Comparison of ENCODE assay signal across 21 cellular contexts in the genomic region with DNA sequence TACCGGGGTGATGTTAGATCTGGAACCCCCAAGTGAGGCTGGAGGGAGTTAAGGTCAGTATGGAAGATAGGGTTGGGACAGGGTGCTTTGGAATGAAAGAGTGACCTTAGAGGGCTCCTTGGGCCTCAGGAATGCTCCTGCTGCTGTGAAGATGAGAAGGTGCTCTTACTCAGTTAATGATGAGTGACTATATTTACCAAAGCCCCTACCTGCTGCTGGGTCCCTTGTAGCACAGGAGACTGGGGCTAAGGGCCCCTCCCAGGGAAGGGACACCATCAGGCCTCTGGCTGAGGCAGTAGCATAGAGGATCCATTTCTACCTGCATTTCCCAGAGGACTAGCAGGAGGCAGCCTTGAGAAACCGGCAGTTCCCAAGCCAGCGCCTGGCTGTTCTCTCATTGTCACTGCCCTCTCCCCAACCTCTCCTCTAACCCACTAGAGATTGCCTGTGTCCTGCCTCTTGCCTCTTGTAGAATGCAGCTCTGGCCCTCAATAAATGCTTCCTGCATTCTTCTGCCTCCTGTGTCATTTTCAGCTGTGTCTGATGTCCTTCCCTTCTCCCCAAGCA. TPM values are rescaled to one million over a fixed set of nuclear protein-coding genes. Genes with fewer than 3 reads are reported as not detected.
DNase-seq lines count a peak whose midpoint lies in the region; ATAC-seq, FAIRE-seq and TF ChIP-seq lines count a peak whose summit lies in the region.
"Had no signal": no experiment of that assay in that cellular context is flagged by ENCODE, and none has a peak within 500 bp of the region (broad histone marks: within the 10 kb centered on the region; RNA-seq: fewer than 3 reads in every experiment).

No MANE protein-coding gene starts in this region.

- H4K5ac ChIP-seq in mesendoderm (ENCODE audit: low read length), result no peak overlapping the region

- intact Hi-C loops in adrenal gland (cut with DNase I), result loop anchor here (5.0 kb wide), 1 partner anchor 96 kb away; no protein-coding TSS in a partner anchor

- TF ChIP-seq POLR2A in A549 (IDR thresholded peaks at IDR 0.05; ENCODE audit: low read length), result no peak
- peak in 1 of 2 donors; percentile 7 for TF ChIP-seq POLR2A in adrenal gland (IDR thresholded peaks at IDR 0.05)

- no peak for FAIRE-seq in A549 (lab: Jason Lieb, UNC)

- H3K27ac ChIP-seq in A549 (peak overlapping the region in 1 of 2 experiments; percentile 39; a peak in 2 of 6 replicates), adrenal gland (peak overlapping the region in 3 of 5 donors; percentile 63 to 83 (median 79)), right atrium auricular region (peak overlapping the region; percentile 96), trophoblast cell (ENCODE audit: low read depth, low read length) (no peak overlapping the region), mesendoderm (ENCODE audit: low read depth, low read length) (no peak overlapping the region)
- H3K27ac ChIP-seq: HL-60 had no signal

- H3K36me3 ChIP-seq in adrenal gland (replicated peaks in 1 of 2) (no peaks in the 10 kb centered on the region), right atrium auricular region (peaks cover under 1% of the 10 kb centered on the region), trophoblast cell (ENCODE audit: control insufficient read depth in 1 of 2, insufficient read depth in 2 of 2, low read length in 2 of 2) (no peaks in the 10 kb centered on the region), mesendoderm (ENCODE audit: control insufficient read depth, insufficient read depth, low read length) (no peaks in the 10 kb centered on the region)

- CTCF ChIA-PET in A549 (lab: Yijun Ruan, JAX), result interaction anchor here (0.9 to 11.2 kb wide), 6 partner anchors 17 to 199 kb away, joined by 3 to 143 read pairs (median 16); a partner anchor contains a TSS

- H3K27me3 ChIP-seq in adrenal gland (no peaks in the 10 kb centered on the region), right atrium auricular region (no peaks in the 10 kb centered on the region), trophoblast cell (ENCODE audit: insufficient read depth, low read length) (no peaks in the 10 kb centered on the region), mesendoderm (ENCODE audit: insufficient read depth, low read length, poor library complexity) (no peaks in the 10 kb centered on the region)
- H3K27me3 ChIP-seq: body of pancreas, esophagus muscularis mucosa had no signal

- no peak for TF ChIP-seq CTCF in A549 (IDR thresholded peaks at IDR 0.05)
- TF ChIP-seq CTCF in adrenal gland (IDR thresholded peaks at IDR 0.05), result no peak
- no peak for TF ChIP-seq CTCF in right atrium auricular region (IDR thresholded peaks at IDR 0.05)

- H3K14ac ChIP-seq in trophoblast cell (ENCODE audit: low read length), result peak overlapping the region; percentile 13

- no peak overlapping the region for H4K12ac ChIP-seq in trophoblast cell (ENCODE audit: low read depth, low read length)

- H3K56ac ChIP-seq in mesendoderm (ENCODE audit: low read length), result no peak overlapping the region

- peak overlapping the region; percentile 26 for H4K91ac ChIP-seq in trophoblast cell (ENCODE audit: low read depth, low read length)

- H3K9me3 ChIP-seq in A549 (no peaks in the 10 kb centered on the region), adrenal gland (replicated peaks in 1 of 3) (no peaks in the 10 kb centered on the region), right atrium auricular region (no peaks in the 10 kb centered on the region), trophoblast cell (ENCODE audit: insufficient read depth, low read depth, low read length) (no peaks in the 10 kb centered on the region)
- H3K9me3 ChIP-seq: body of pancreas, esophagus muscularis mucosa had no signal

- WGBS in A549 (ENCODE audit: missing lambda C conversion rate), result 53% methylated on average over 3 of the region's 3 CpGs
- 28 to 48% (median 32%) methylated on average over 3 of the region's 3 CpGs for WGBS in adrenal gland, 4 donors
- no CpG with 5 or more reads among the region's 3 CpGs for WGBS in trophoblast cell (ENCODE audit: extremely low coverage, insufficient coverage, insufficient read length)
- no CpG with 5 or more reads among the region's 3 CpGs for WGBS in mesendoderm (ENCODE audit: extremely low coverage, insufficient coverage, low lambda C conversion rate)

- H4K8ac ChIP-seq in trophoblast cell (ENCODE audit: low read depth, low read length) (no peak overlapping the region), mesendoderm (ENCODE audit: low read depth, low read length) (no peak overlapping the region)

- H2BK120ac ChIP-seq in trophoblast cell (ENCODE audit: insufficient read depth, low read length, poor library complexity) (peak overlapping the region; percentile 4), mesendoderm (ENCODE audit: low read depth, low read length) (no peak overlapping the region)

- H3K79me2 ChIP-seq in trophoblast cell (ENCODE audit: control insufficient read depth, insufficient read depth, low read length, poor library complexity), result peaks cover 6% of the 10 kb centered on the region
- no peaks in the 10 kb centered on the region for H3K79me2 ChIP-seq in mesendoderm (ENCODE audit: control insufficient read depth, insufficient read depth, low read length)

- H3K4me3 ChIP-seq in A549 (no peak overlapping the region), adrenal gland (no peak overlapping the region), right atrium auricular region (no peak overlapping the region), trophoblast cell (ENCODE audit: low read depth, low read length) (no peak overlapping the region), mesendoderm (ENCODE audit: low read length) (no peak overlapping the region)
- H3K4me3 ChIP-seq: body of pancreas, esophagus muscularis mucosa had no signal

- H3K9ac ChIP-seq in trophoblast cell (ENCODE audit: low read length), result no peak overlapping the region
- no peak overlapping the region for H3K9ac ChIP-seq in mesendoderm (ENCODE audit: low read length)

- no peaks in the 10 kb centered on the region for H3K36me3 Mint-ChIP-seq in stimulated activated effector memory CD8-positive, alpha-beta T cell treated with anti-CD3 and anti-CD28 coated beads, Interleukin-12 subunit alpha, Interleukin-12 subunit beta, amount 100 ng/mL, for 72 hours
- H3K36me3 Mint-ChIP-seq: naive thymus-derived CD8-positive, alpha-beta T cell; stimulated activated memory B cell treated with anti-CD40 and anti-IgM and Interleukin-4, amounts not matched to agents 10 μg/mL and 1 μg/mL and 100 μg/mL, for 72 hours; T-cell had no signal

- POLR2A ChIA-PET in A549 (lab: Yijun Ruan, JAX), result interaction anchor here (2.5 kb wide), 1 partner anchor 42 kb away, joined by 8 read pairs; a partner anchor contains a TSS

- H2BK15ac ChIP-seq in mesendoderm (replicated peaks; ENCODE audit: low read depth), result no peak overlapping the region

- no peak overlapping the region for H3K4me3 Mint-ChIP-seq in stimulated activated effector memory CD8-positive, alpha-beta T cell treated with anti-CD3 and anti-CD28 coated beads, Interleukin-12 subunit alpha, Interleukin-12 subunit beta, amount 100 ng/mL, for 72 hours
- H3K4me3 Mint-ChIP-seq: activated CD4-positive, alpha-beta T cell treated with anti-CD3 and anti-CD28 coated beads, Interleukin-2, amount 10 ng/mL, durations not matched to agents 24 days and 14 days; stimulated activated memory B cell treated with anti-CD40 and anti-IgM and Interleukin-4, amounts not matched to agents 10 μg/mL and 1 μg/mL and 100 μg/mL, for 72 hours had no signal

- peaks cover 21% of the 10 kb centered on the region for H3K4me1 ChIP-seq in A549
- H3K4me1 ChIP-seq in adrenal gland (replicated peaks in 1 of 2), result peaks cover 12 to 24% of the 10 kb centered on the region in 2 donors
- peaks cover 0 to 53% of the 10 kb centered on the region in 2 donors for H3K4me1 ChIP-seq in right atrium auricular region
- H3K4me1 ChIP-seq in trophoblast cell (ENCODE audit: control insufficient read depth in 1 of 2, insufficient read depth in 2 of 2, low read length in 2 of 2), result peaks cover 15 to 39% of the 10 kb centered on the region in 2 experiments
- H3K4me1 ChIP-seq in mesendoderm (ENCODE audit: control insufficient read depth, low read depth, low read length), result peaks cover 4% of the 10 kb centered on the region

- H2BK5ac ChIP-seq in trophoblast cell (ENCODE audit: low read depth, low read length, poor library complexity) (peak overlapping the region; percentile 12), mesendoderm (ENCODE audit: low read length) (no peak overlapping the region)

- ATAC-seq in A549, result peak; percentile 30; a peak in 5 of 6 replicates
- ATAC-seq in esophagus mucosa, result no peak
- no peak for ATAC-seq in stimulated activated effector memory CD8-positive, alpha-beta T cell treated with anti-CD3 and anti-CD28 coated beads, Interleukin-12 subunit alpha, Interleukin-12 subunit beta, amount 100 ng/mL, for 72 hours
- ATAC-seq: body of pancreas; naive thymus-derived CD8-positive, alpha-beta T cell; stimulated activated memory B cell treated with anti-CD40 and anti-IgM and Interleukin-4, amounts not matched to agents 10 μg/mL and 1 μg/mL and 100 μg/mL, for 72 hours; T-cell had no signal

- no peak for TF ChIP-seq EP300 in A549 (IDR thresholded peaks at IDR 0.05)

- no peak overlapping the region for H3K4me2 ChIP-seq in A549
- no peak overlapping the region for H3K4me2 ChIP-seq in trophoblast cell (ENCODE audit: low read length)
- H3K4me2 ChIP-seq in mesendoderm (ENCODE audit: low read length), result no peak overlapping the region

- peaks cover 17% of the 10 kb centered on the region for H3K79me1 ChIP-seq in trophoblast cell (ENCODE audit: low read length)
- no peaks in the 10 kb centered on the region for H3K79me1 ChIP-seq in mesendoderm (ENCODE audit: low read length)

- no peak overlapping the region for H2AK5ac ChIP-seq in trophoblast cell (ENCODE audit: low read length)
- H2AK5ac ChIP-seq in mesendoderm (ENCODE audit: low read length), result no peak overlapping the region

- H3K4me1 Mint-ChIP-seq in stimulated activated effector memory CD8-positive, alpha-beta T cell treated with anti-CD3 and anti-CD28 coated beads, Interleukin-12 subunit alpha, Interleukin-12 subunit beta, amount 100 ng/mL, for 72 hours, result peaks cover 5% of the 10 kb centered on the region

- TF ChIP-seq RAD21 in A549 (conservative IDR thresholded peaks at IDR 0.05 in 1 of 2, IDR thresholded peaks at IDR 0.05 in 1 of 2), result no peak

- H3K27ac Mint-ChIP-seq in stimulated activated effector memory CD8-positive, alpha-beta T cell treated with anti-CD3 and anti-CD28 coated beads, Interleukin-12 subunit alpha, Interleukin-12 subunit beta, amount 100 ng/mL, for 72 hours, result no peak overlapping the region
- H3K27ac Mint-ChIP-seq: activated CD4-positive, alpha-beta T cell treated with anti-CD3 and anti-CD28 coated beads, Interleukin-2, amount 10 ng/mL, durations not matched to agents 24 days and 14 days; stimulated activated memory B cell treated with anti-CD40 and anti-IgM and Interleukin-4, amounts not matched to agents 10 μg/mL and 1 μg/mL and 100 μg/mL, for 72 hours; T-cell had no signal

- DNase-seq in A549 (ENCODE audit: low read depth in 1 of 2, low spot score in 1 of 2), result no peak
- DNase-seq in adrenal gland, result peak in 4 of 7 donors; percentile 26 to 71 (median 55)
- no peak for DNase-seq in right atrium auricular region (ENCODE audit: low spot score)
- DNase-seq in trophoblast cell, result no peak
- DNase-seq in mesendoderm, result no peak
- DNase-seq in DMS153 (lab: John Stamatoyannopoulos, UW), result no peak
- DNase-seq in stimulated activated effector memory CD8-positive, alpha-beta T cell treated with anti-CD3 and anti-CD28 coated beads, Interleukin-12 subunit alpha, Interleukin-12 subunit beta, amount 100 ng/mL, for 72 hours (ENCODE audit: low spot score in 2 of 2), result no peak
- DNase-seq: activated CD4-positive, alpha-beta T cell treated with anti-CD3 and anti-CD28 coated beads, Interleukin-2, amount 10 ng/mL, durations not matched to agents 24 days and 14 days; activated CD8-positive, alpha-beta memory T cell treated with anti-CD3 and anti-CD28 coated beads, Interleukin-2, amount 50 U/mL, for 48 hours; activated naive CD4-positive, alpha-beta T cell treated with Interleukin-2 at 50 U/mL for 16 hours; body of pancreas; GOT3; mammary epithelial cell; naive thymus-derived CD8-positive, alpha-beta T cell; NCI-H187 treated with DMSO at 0.1 percent for 48 hours; T-cell had no signal

- H3K4ac ChIP-seq in trophoblast cell (ENCODE audit: low read depth, low read length) (no peak overlapping the region), mesendoderm (ENCODE audit: low read depth, low read length) (no peak overlapping the region)

- H2AFZ ChIP-seq in trophoblast cell (ENCODE audit: insufficient read depth, low read length, poor library complexity), result no peak overlapping the region

- H3K18ac ChIP-seq in trophoblast cell (ENCODE audit: low read length) (no peak overlapping the region), mesendoderm (ENCODE audit: low read length) (no peak overlapping the region)

- H3K23ac ChIP-seq in trophoblast cell (ENCODE audit: low read length) (no peak overlapping the region), mesendoderm (ENCODE audit: low read length) (no peak overlapping the region)

- no peaks in the 10 kb centered on the region for H3K9me3 Mint-ChIP-seq in stimulated activated effector memory CD8-positive, alpha-beta T cell treated with anti-CD3 and anti-CD28 coated beads, Interleukin-12 subunit alpha, Interleukin-12 subunit beta, amount 100 ng/mL, for 72 hours
- H3K9me3 Mint-ChIP-seq: activated CD4-positive, alpha-beta T cell treated with anti-CD3 and anti-CD28 coated beads, Interleukin-2, amount 10 ng/mL, durations not matched to agents 24 days and 14 days; naive thymus-derived CD8-positive, alpha-beta T cell; stimulated activated memory B cell treated with anti-CD40 and anti-IgM and Interleukin-4, amounts not matched to agents 10 μg/mL and 1 μg/mL and 100 μg/mL, for 72 hours; T-cell had no signal

- H2BK12ac ChIP-seq in trophoblast cell (ENCODE audit: low read length), result no peak overlapping the region

RNA-seq across cellular contexts. Expression of a gene that starts 2.3 kb away (rescaled TPM):
- polyA plus RNA-seq in A549 (2011; rRNA removed), result 0.06 and 0.13 TPM in 2 replicates
- 0.06 and 0.07 TPM in 2 replicates for polyA plus RNA-seq in A549 (2012; cell fraction: cytosol; rRNA removed)
- 0.04 and 0.18 TPM in 2 replicates for polyA plus RNA-seq in A549 (2012; cell fraction: nucleus; rRNA removed)
- 0.07 to 0.12 TPM (median 0.09 TPM) in 3 replicates for polyA plus RNA-seq in A549 (2017; fragmentation: RNase III; extraction: RNeasy Plus Mini Kit Qiagen cat#74134 plus additional on column Dnase treatment)
- polyA minus RNA-seq in A549 (2011; rRNA and poly(A)+ RNA removed), result 0.04 TPM in 1 of 2 replicates, not detected in the other
- 1 to 10 TPM in 1 of 8 donors, under 1 TPM in 6, not detected in 1; 0.12 to 1.9 (median 0.42) TPM for total RNA-seq in adrenal gland
- polyA plus RNA-seq in adrenal gland, result 1 to 10 TPM in 1 of 3 donors, under 1 TPM in 2; 0.16 to 1.4 (median 0.51) TPM
- 1 to 10 TPM; 2.0 to 3.5 TPM for total RNA-seq in right atrium auricular region
- 9.5 and 10.0 TPM in 2 replicates for polyA plus RNA-seq in trophoblast cell (2013)
- polyA plus RNA-seq in mesendoderm (2013, experiment 1 of 2), result 11.8 TPM
- polyA plus RNA-seq in mesendoderm (2013, experiment 2 of 2), result 11.5 TPM
- not detected for total RNA-seq in esophagus mucosa
- total RNA-seq: mammary epithelial cell; naive thymus-derived CD8-positive, alpha-beta T cell; NCI-H460; T-cell had no signal
- polyA plus RNA-seq: mammary epithelial cell had no signal

RNA-seq across cellular contexts. Expression of a gene that starts 18.3 kb away (rescaled TPM):
- polyA plus RNA-seq in A549 (2011; rRNA removed) (13.7 and 20.7 TPM in 2 replicates), A549 (2017; fragmentation: RNase III; extraction: RNeasy Plus Mini Kit Qiagen cat#74134 plus additional on column Dnase treatment) (33.9 to 43.8 TPM (median 37.1 TPM) in 3 replicates), adrenal gland (100 to 1,000 TPM in 2 of 3 donors, 10 to 100 TPM in 1; 59.4 to 254 (median 108) TPM)
- 12.2 and 15.7 TPM in 2 replicates for polyA plus RNA-seq in A549 (2012; cell fraction: cytosol; rRNA removed)
- 28.5 and 29.0 TPM in 2 replicates for polyA plus RNA-seq in A549 (2012; cell fraction: nucleus; rRNA removed)
- 51.4 and 51.7 TPM in 2 replicates for polyA minus RNA-seq in A549 (2011; rRNA and poly(A)+ RNA removed)
- total RNA-seq in adrenal gland (100 to 1,000 TPM in 5 of 8 donors, 10 to 100 TPM in 3; 86.8 to 293 (median 151) TPM), right atrium auricular region (100 to 1,000 TPM; 369 to 413 TPM), esophagus mucosa (7.8 TPM)
- 52.3 and 58.9 TPM in 2 replicates for polyA plus RNA-seq in trophoblast cell (2013)
- 1.7 TPM for polyA plus RNA-seq in mesendoderm (2013, experiment 1 of 2)
- polyA plus RNA-seq in mesendoderm (2013, experiment 2 of 2), result 1.6 TPM
- total RNA-seq: activated CD4-positive, alpha-beta T cell treated with anti-CD3 and anti-CD28 coated beads, Interleukin-2, amount 10 ng/mL, durations not matched to agents 24 days and 14 days had no signal
- polyA plus RNA-seq: naive thymus-derived CD8-positive, alpha-beta T cell had no signal

RNA-seq across cellular contexts. Expression of a gene that starts 42.1 kb away (rescaled TPM):
- 65.3 and 75.7 TPM in 2 replicates for polyA plus RNA-seq in A549 (2011; rRNA removed)
- polyA plus RNA-seq in A549 (2012; cell fraction: cytosol; rRNA removed), result 27.5 and 29.7 TPM in 2 replicates
- 27.9 and 50.2 TPM in 2 replicates for polyA plus RNA-seq in A549 (2012; cell fraction: nucleus; rRNA removed)
- polyA plus RNA-seq in A549 (2017; fragmentation: RNase III; extraction: RNeasy Plus Mini Kit Qiagen cat#74134 plus additional on column Dnase treatment), result 37.6 to 42.2 TPM (median 41.2 TPM) in 3 replicates
- 29.9 and 45.4 TPM in 2 replicates for polyA minus RNA-seq in A549 (2011; rRNA and poly(A)+ RNA removed)
- 10 to 100 TPM; 28.6 to 80.4 (median 38.5) TPM for total RNA-seq in adrenal gland
- polyA plus RNA-seq in adrenal gland, result 10 to 100 TPM; 30.4 to 43.7 (median 41.3) TPM
- 10 to 100 TPM; 26.0 to 29.5 TPM for total RNA-seq in right atrium auricular region
- 50.4 and 51.3 TPM in 2 replicates for polyA plus RNA-seq in trophoblast cell (2013)
- 39.2 TPM for polyA plus RNA-seq in mesendoderm (2013, experiment 1 of 2)
- 39.6 TPM for polyA plus RNA-seq in mesendoderm (2013, experiment 2 of 2)
- total RNA-seq in esophagus mucosa, result 24.4 TPM

Comparison
In these comparisons a context has a peak if more than half of its experiments do, and no peak if none do; other contexts are left out.
1. ATAC-seq: peak in A549 (2 of 2); none in esophagus mucosa (single experiment) and stimulated activated effector memory CD8-positive, alpha-beta T cell treated with anti-CD3 and anti-CD28 coated beads, Interleukin-12 subunit alpha, Interleukin-12 subunit beta, amount 100 ng/mL, for 72 hours (single experiment).
2. DNase-seq: peak in adrenal gland (4 of 7); none in A549 (0 of 2), right atrium auricular region (single experiment), trophoblast cell (0 of 2), mesendoderm (single experiment), DMS153 (single experiment) and stimulated activated effector memory CD8-positive, alpha-beta T cell treated with anti-CD3 and anti-CD28 coated beads, Interleukin-12 subunit alpha, Interleukin-12 subunit beta, amount 100 ng/mL, for 72 hours (0 of 2).
3. H3K27ac ChIP-seq: peak in adrenal gland (3 of 5) and right atrium auricular region (2 of 2); none in trophoblast cell (single experiment) and mesendoderm (single experiment).